Comparison of ENCODE assay signal across 19 cellular contexts in genomic region chr10:62264126-62264525, GRCh38.
"Had no signal": no experiment of that assay in that cellular context is flagged by ENCODE, and none has a peak within 500 bp of the region (broad histone marks: within the 10 kb centered on the region; RNA-seq: fewer than 3 reads in every experiment).

No MANE protein-coding gene starts in this region.

- H3K27ac Mint-ChIP-seq: activated CD4-positive, alpha-beta memory T cell treated with anti-CD3 and anti-CD28 coated beads, Interleukin-2, amount 10 ng/mL, durations not matched to agents 7 days and 5 days; activated CD8-positive, alpha-beta memory T cell treated with anti-CD3 and anti-CD28 coated beads, Interleukin-2, amount 10 ng/mL, durations not matched to agents 7 days and 5 days; activated naive CD8-positive, alpha-beta T cell treated with anti-CD3 and anti-CD28 coated beads for 36 hours; activated T-helper 17 cell treated with anti-CD3 and anti-CD28 coated beads, Interleukin-2, amount 50 U/mL, for 72 hours; mesothelial cell of epicardium; natural killer cell treated with Interleukin-12 subunit alpha and Interleukin-12 subunit beta and Interleukin-15 and Interleukin-18, amount 100 ng/mL, for 72 hours had no signal

- H3K9me3 Mint-ChIP-seq: activated CD4-positive, alpha-beta memory T cell treated with anti-CD3 and anti-CD28 coated beads, Interleukin-2, amount 10 ng/mL, durations not matched to agents 7 days and 5 days; activated naive CD8-positive, alpha-beta T cell treated with anti-CD3 and anti-CD28 coated beads for 36 hours; activated T-helper 17 cell treated with anti-CD3 and anti-CD28 coated beads, Interleukin-2, amount 50 U/mL, for 72 hours; mesothelial cell of epicardium; natural killer cell treated with Interleukin-12 subunit alpha and Interleukin-12 subunit beta and Interleukin-15 and Interleukin-18, amount 100 ng/mL, for 72 hours had no signal

- H3K4me3 ChIP-seq: dorsolateral prefrontal cortex, lung, thyroid gland had no signal

- H3K36me3 ChIP-seq: brain microvascular endothelial cell, thyroid gland had no signal

- H3K27me3 ChIP-seq: brain microvascular endothelial cell, dorsolateral prefrontal cortex, thyroid gland had no signal

- H3K27me3 Mint-ChIP-seq: activated T-helper 17 cell treated with anti-CD3 and anti-CD28 coated beads, Interleukin-2, amount 50 U/mL, for 72 hours had no signal

- H3K36me3 Mint-ChIP-seq: activated naive CD8-positive, alpha-beta T cell treated with anti-CD3 and anti-CD28 coated beads for 36 hours; mesothelial cell of epicardium; natural killer cell treated with Interleukin-12 subunit alpha and Interleukin-12 subunit beta and Interleukin-15 and Interleukin-18, amount 100 ng/mL, for 72 hours had no signal

- H3K27ac ChIP-seq: brain microvascular endothelial cell, thyroid gland had no signal

- H3K9me3 ChIP-seq: thyroid gland had no signal

- H3K4me3 Mint-ChIP-seq: activated CD4-positive, alpha-beta memory T cell treated with anti-CD3 and anti-CD28 coated beads, Interleukin-2, amount 10 ng/mL, durations not matched to agents 7 days and 5 days; activated CD8-positive, alpha-beta memory T cell treated with anti-CD3 and anti-CD28 coated beads, Interleukin-2, amount 10 ng/mL, durations not matched to agents 7 days and 5 days; activated naive CD8-positive, alpha-beta T cell treated with anti-CD3 and anti-CD28 coated beads for 36 hours; activated T-helper 17 cell treated with anti-CD3 and anti-CD28 coated beads, Interleukin-2, amount 50 U/mL, for 72 hours; mesothelial cell of epicardium; natural killer cell treated with Interleukin-12 subunit alpha and Interleukin-12 subunit beta and Interleukin-15 and Interleukin-18, amount 100 ng/mL, for 72 hours had no signal

- DNase-seq: activated CD4-positive, alpha-beta memory T cell treated with anti-CD3 and anti-CD28 coated beads, Interleukin-2, amount 10 ng/mL, durations not matched to agents 7 days and 5 days; activated CD4-positive, alpha-beta T cell treated with anti-CD3 and anti-CD28 coated beads for 48 hours; activated CD4-positive, CD25-positive, alpha-beta regulatory T cell; activated CD8-positive, alpha-beta memory T cell treated with anti-CD3 and anti-CD28 coated beads, Interleukin-2, amount 10 ng/mL, durations not matched to agents 7 days and 5 days; activated naive CD4-positive, alpha-beta T cell; activated naive CD8-positive, alpha-beta T cell treated with anti-CD3 and anti-CD28 coated beads for 36 hours; central memory CD4-positive, alpha-beta T cell; dorsolateral prefrontal cortex; glutamatergic neuron; stimulated activated CD4-positive, alpha-beta T cell treated with anti-CD3 and anti-CD28 coated beads, Interleukin-12 subunit alpha, Interleukin-12 subunit beta, amount 100 ng/mL, for 4 hours; stimulated activated CD4-positive, alpha-beta T cell treated with anti-CD3 and anti-CD28 coated beads, Interleukin-1b, Interleukin-23, amount 100 ng/mL, for 48 hours; stimulated activated CD8-positive, alpha-beta memory T cell treated with anti-CD3 and anti-CD28 coated beads, Interleukin-4, amount 100 ng/mL, for 48 hours; stimulated activated naive CD4-positive, alpha-beta T cell treated with Interleukin-2 at 50 U/mL for 16 hours; thyroid gland had no signal

- ATAC-seq: activated CD8-positive, alpha-beta memory T cell treated with anti-CD3 and anti-CD28 coated beads, Interleukin-2, amount 10 ng/mL, durations not matched to agents 7 days and 5 days had no signal
